In the genomic region with DNA sequence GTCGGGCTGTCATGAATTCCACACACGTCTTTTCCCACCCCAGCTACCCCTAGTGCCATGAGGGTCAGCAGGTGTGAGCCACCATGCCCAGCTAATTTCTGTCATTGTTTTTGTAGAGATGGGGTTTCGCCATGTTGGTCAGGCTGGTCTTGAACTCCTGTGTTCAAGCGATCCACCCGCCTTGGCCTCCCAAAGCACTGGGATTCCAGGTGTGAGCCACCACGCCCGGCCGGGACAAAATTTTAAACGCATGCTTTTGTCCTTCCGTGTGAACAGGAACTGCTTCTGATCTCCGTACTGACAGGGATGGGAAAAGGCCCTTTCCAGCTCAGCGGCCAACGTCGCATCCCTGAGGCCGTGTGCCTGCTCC, we compare ENCODE assay signal across 11 cellular contexts. TPM values are rescaled to one million over a fixed set of nuclear protein-coding genes. Genes with fewer than 3 reads are reported as not detected.
A peak's percentile ranks its signal among the peaks of the same experiment; 100 is the strongest.
DNase-seq lines count a peak whose midpoint lies in the region; ATAC-seq and TF ChIP-seq lines count a peak whose summit lies in the region.
"Had no signal": no experiment of that assay in that cellular context is flagged by ENCODE, and none has a peak within 500 bp of the region (broad histone marks: within the 10 kb centered on the region; RNA-seq: fewer than 3 reads in every experiment).

No MANE protein-coding gene starts in this region.

- no peaks in the 10 kb centered on the region for H4K20me1 ChIP-seq in Loucy (ENCODE audit: insufficient read depth, low read length, poor library complexity, severe bottlenecking)

- intact Hi-C loops in psoas muscle (cut with DNase I), result loop anchor here in 1 of 2 donors (10.0 kb wide), 1 partner anchor 181 kb away; no protein-coding TSS in a partner anchor

- H3F3A ChIP-seq in Loucy (ENCODE audit: low read depth), result no peaks in the 10 kb centered on the region

- H3K4me1 ChIP-seq in Loucy (ENCODE audit: insufficient read depth, low read length, poor library complexity, severe bottlenecking), result peaks cover 7% of the 10 kb centered on the region
- no peaks in the 10 kb centered on the region for H3K4me1 ChIP-seq in psoas muscle

- no peaks in the 10 kb centered on the region for H3K36me3 ChIP-seq in Loucy (ENCODE audit: insufficient read depth, low read length)
- no peaks in the 10 kb centered on the region for H3K36me3 ChIP-seq in psoas muscle (ENCODE audit: insufficient read depth in 1 of 2, low read depth in 1 of 2)

- ATAC-seq in psoas muscle (no peak), GM18498 (IDR thresholded peaks at IDR 0.05; ENCODE audit: unreplicated experiment) (no peak)

- 78 to 84% (median 80%) methylated on average over 15 of the region's 15 CpGs for WGBS in psoas muscle, 3 donors

- H3K4me3 Mint-ChIP-seq in chondrocyte (ENCODE audit: unreplicated experiment), result peak overlapping the region; percentile 60
- H3K4me3 Mint-ChIP-seq: neural crest cell had no signal

- H3K27ac ChIP-seq in C4-2B (peak overlapping the region; percentile 44), psoas muscle (no peak overlapping the region)

- TF ChIP-seq CTCF in C4-2B (conservative IDR thresholded peaks at IDR 0.05), result no peak
- no peak for TF ChIP-seq CTCF in Loucy (conservative IDR thresholded peaks at IDR 0.05; ENCODE audit: low read length)
- no peak for TF ChIP-seq CTCF in chondrocyte (IDR thresholded peaks at IDR 0.05)
- no peak for TF ChIP-seq CTCF in psoas muscle (IDR thresholded peaks at IDR 0.05)

- H3K9ac ChIP-seq in Loucy (ENCODE audit: low read depth, low read length, poor library complexity, severe bottlenecking), result peak overlapping the region; percentile 50

- no peaks in the 10 kb centered on the region for H3K79me2 ChIP-seq in Loucy (ENCODE audit: insufficient read depth, low read length)

- H3K27me3 Mint-ChIP-seq in chondrocyte (ENCODE audit: low read depth), result no peaks in the 10 kb centered on the region

- peaks cover 13% of the 10 kb centered on the region for H3K4me1 Mint-ChIP-seq in chondrocyte (ENCODE audit: low read depth)

- DNase-seq in chondrocyte (ENCODE audit: low spot score) (no peak), psoas muscle (no peak), NCI-H446 treated with DMSO at 0.1 percent for 48 hours (lab: John Stamatoyannopoulos, UW) (no peak), amniotic stem cell (lab: John Stamatoyannopoulos, UW) (no peak), GM03348 (ENCODE audit: low spot score) (no peak)

- H3K36me3 Mint-ChIP-seq in chondrocyte (ENCODE audit: low read depth), result no peaks in the 10 kb centered on the region

- H3K9me3 ChIP-seq in Loucy (ENCODE audit: insufficient read depth, low read depth, low read length) (no peaks in the 10 kb centered on the region), psoas muscle (no peaks in the 10 kb centered on the region)

- no peaks in the 10 kb centered on the region for H3K9me2 ChIP-seq in Loucy (replicated peaks; ENCODE audit: low read depth, low read length)

- H3K4me3 ChIP-seq in Loucy (ENCODE audit: low read length, poor library complexity, severe bottlenecking), result peak overlapping the region; percentile 41
- H3K4me3 ChIP-seq in psoas muscle, result peak overlapping the region; percentile 53

- H2AFZ ChIP-seq in Loucy (ENCODE audit: low read length), result peak overlapping the region; percentile 90

- no peaks in the 10 kb centered on the region for H3K27me3 ChIP-seq in Loucy (ENCODE audit: insufficient read depth, low read length, poor library complexity, severe bottlenecking)
- H3K27me3 ChIP-seq in psoas muscle (ENCODE audit: insufficient read depth in 3 of 3, low read length in 2 of 3), result peaks cover 0 to 17% (median 2%) of the 10 kb centered on the region in 3 donors

- peak overlapping the region; percentile 61 for H3K4me2 ChIP-seq in Loucy (ENCODE audit: low read depth, low read length, poor library complexity, severe bottlenecking)

- H3K27ac Mint-ChIP-seq in chondrocyte (ENCODE audit: unreplicated experiment), result no peak overlapping the region

- H3K9me3 Mint-ChIP-seq in chondrocyte (ENCODE audit: low read depth), result no peaks in the 10 kb centered on the region

RNA-seq across cellular contexts. Expression of gene ZFAND2A, which starts 15.6 kb away (rescaled TPM):
- total RNA-seq in chondrocyte (15.2 to 16.2 TPM (median 15.6 TPM) in 3 replicates), psoas muscle (10 to 100 TPM in 1 of 4 donors, 1 to 10 TPM in 3; 5.7 to 18.4 (median 8.9) TPM)
- 10 to 100 TPM; 27.4 to 61.1 (median 57.2) TPM for polyA plus RNA-seq in psoas muscle

RNA-seq across cellular contexts. Expression of gene UNCX, which starts 57.1 kb away (rescaled TPM):
- not detected in 3 replicates for total RNA-seq in chondrocyte
- total RNA-seq in psoas muscle, result not detected
- not detected for polyA plus RNA-seq in psoas muscle
- total RNA-seq: bronchial epithelial cell, temporal lobe had no signal
